Comparison of ENCODE assay signal across 1 cellular context in the genomic region with DNA sequence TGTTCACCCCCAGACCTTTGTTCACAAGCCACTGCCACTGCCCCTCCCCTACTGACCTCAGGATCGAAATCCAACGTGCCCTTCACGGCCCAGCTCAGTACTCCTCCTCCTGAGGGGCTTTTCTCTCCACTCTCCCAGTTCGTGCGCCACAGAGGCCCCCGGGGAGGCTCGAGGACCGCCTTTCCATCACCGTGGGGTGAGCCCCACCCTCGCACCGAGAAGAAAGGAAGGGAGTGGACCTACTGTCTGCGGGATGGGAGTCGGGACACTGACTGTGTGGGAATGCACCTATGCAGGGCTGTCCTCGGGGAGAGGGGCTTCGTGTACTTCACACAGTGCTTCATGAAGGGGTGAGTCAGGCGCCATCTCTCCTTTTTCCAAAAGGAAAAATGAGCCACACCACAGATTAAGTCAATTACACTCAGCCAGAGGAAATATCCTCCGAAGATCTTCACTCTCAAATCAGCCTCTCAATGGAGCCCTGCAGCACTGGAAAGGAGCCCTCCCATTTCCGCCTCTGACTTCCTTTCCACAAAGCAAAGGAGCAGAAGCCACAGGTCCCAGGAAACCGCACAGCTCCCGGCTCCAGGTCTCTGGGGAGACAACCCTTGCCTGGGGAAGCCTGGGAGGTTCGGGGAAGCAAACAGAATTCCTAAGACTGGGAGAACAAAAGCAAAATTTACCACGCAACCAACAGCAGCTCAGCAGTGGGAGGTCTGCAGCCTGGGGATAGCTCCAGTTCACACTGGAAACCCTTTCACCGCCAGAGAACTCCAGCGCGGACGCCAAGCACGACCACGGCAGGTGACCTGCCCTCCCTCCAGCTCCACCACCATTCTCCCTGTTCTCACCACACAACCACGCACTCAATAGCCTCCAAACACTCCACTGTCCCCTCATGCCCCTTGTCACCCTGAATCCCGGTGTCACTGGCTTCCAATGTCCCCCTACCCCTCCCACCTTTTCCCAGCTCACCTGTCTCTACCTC.
TF ChIP-seq lines count a peak whose summit lies in the region.

No MANE protein-coding gene starts in this region.

TF ChIP-seq in H1, 55 proteins besides CTCF, POLR2A, EP300 and RAD21:
- TF ChIP-seq KDM1A (IDR thresholded peaks at IDR 0.05; ENCODE audit: borderline replicate concordance, low read length) = no peak
- TF ChIP-seq NRF1 (IDR thresholded peaks at IDR 0.05; ENCODE audit: low read depth, low read length) = no peak
- TF ChIP-seq HDAC2 (IDR thresholded peaks at IDR 0.05; ENCODE audit: borderline replicate concordance in 1 of 2, low read depth in 2 of 2, low read length in 2 of 2) = no peak
- TF ChIP-seq, protein P1, sequence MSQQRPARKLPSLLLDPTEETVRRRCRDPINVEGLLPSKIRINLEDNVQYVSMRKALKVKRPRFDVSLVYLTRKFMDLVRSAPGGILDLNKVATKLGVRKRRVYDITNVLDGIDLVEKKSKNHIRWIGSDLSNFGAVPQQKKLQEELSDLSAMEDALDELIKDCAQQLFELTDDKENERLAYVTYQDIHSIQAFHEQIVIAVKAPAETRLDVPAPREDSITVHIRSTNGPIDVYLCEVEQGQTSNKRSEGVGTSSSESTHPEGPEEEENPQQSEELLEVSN (IDR thresholded peaks at IDR 0.05) = no peak
- TF ChIP-seq SIRT6 (IDR thresholded peaks at IDR 0.05; ENCODE audit: low read length) = no peak
- no peak for TF ChIP-seq NANOG (IDR thresholded peaks at IDR 0.05; ENCODE audit: insufficient read depth, low read depth, low read length, poor library complexity, severe bottlenecking)
- no peak for TF ChIP-seq BACH1 (IDR thresholded peaks at IDR 0.05; ENCODE audit: low read length)
- TF ChIP-seq TAF7 (optimal IDR thresholded peaks at IDR 0.05; ENCODE audit: borderline replicate concordance, low read depth, low read length) = no peak
- no peak for TF ChIP-seq TBP (IDR thresholded peaks at IDR 0.05; ENCODE audit: low read depth, low read length)
